Comparison of ENCODE assay signal across 33 cellular contexts in genomic region chr13:66425741-66426140, GRCh38.
DNase-seq lines count a peak whose midpoint lies in the region; ATAC-seq, FAIRE-seq and TF ChIP-seq lines count a peak whose summit lies in the region.
"Had no signal": no experiment of that assay in that cellular context is flagged by ENCODE, and none has a peak within 500 bp of the region (broad histone marks: within the 10 kb centered on the region; RNA-seq: fewer than 3 reads in every experiment).

No MANE protein-coding gene starts in this region.

- H3K9ac ChIP-seq in HepG2 (ENCODE audit: insufficient read depth, low read depth, low read length): no peak overlapping the region
- H3K9ac ChIP-seq: parathyroid adenoma had no signal

- TF ChIP-seq POLR2A in HepG2 (IDR thresholded peaks at IDR 0.05; ENCODE audit: insufficient read depth in 1 of 2, low read depth in 2 of 2, low read length in 2 of 2) (no peak), right lobe of liver (IDR thresholded peaks at IDR 0.05) (no peak)

- no peaks in the 10 kb centered on the region for H4K20me1 ChIP-seq in HepG2 (ENCODE audit: insufficient read depth, low read length)

- POLR2A ChIA-PET in HepG2 (lab: Yijun Ruan, JAX): no interaction called here

- no TSS peak for BruUV-seq in HepG2 (replicated peaks; lab: Mats Ljungman, UMichigan)

- WGBS in HepG2 (ENCODE audit: low lambda C conversion rate): 12% methylated on average over 3 of the region's 3 CpGs
- 58% methylated on average over 3 of the region's 3 CpGs for WGBS in right lobe of liver (ENCODE audit: insufficient coverage, low coverage, low lambda C conversion rate, missing lambda C conversion rate)
- WGBS in aorta, 2 donors: 45 to 48% methylated on average over 3 of the region's 3 CpGs

- H3K27ac ChIP-seq in HepG2 (ENCODE audit: extremely low read length, insufficient read depth, low read length) (no peak overlapping the region), right lobe of liver (no peak overlapping the region), aorta (ENCODE audit: low read depth in 1 of 2, low read length in 2 of 2) (no peak overlapping the region)
- H3K27ac ChIP-seq: ascending aorta, dorsolateral prefrontal cortex, heart left ventricle, lower lobe of right lung, parathyroid adenoma, right atrium auricular region, RWPE1 had no signal

- H3K27me3 ChIP-seq in HepG2 (ENCODE audit: control insufficient read depth in 1 of 2, insufficient read depth in 2 of 2, low read length in 2 of 2): no peaks in the 10 kb centered on the region
- no peaks in the 10 kb centered on the region for H3K27me3 ChIP-seq in right lobe of liver
- no peaks in the 10 kb centered on the region for H3K27me3 ChIP-seq in aorta (ENCODE audit: control insufficient read depth in 1 of 2, insufficient read depth in 2 of 2, low read length in 1 of 2)
- H3K27me3 ChIP-seq: ascending aorta, dorsolateral prefrontal cortex, heart left ventricle, right atrium auricular region had no signal

- no peak overlapping the region for H2AFZ ChIP-seq in HepG2 (ENCODE audit: low read length)
- H2AFZ ChIP-seq: parathyroid adenoma had no signal

- no peaks in the 10 kb centered on the region for H3K79me2 ChIP-seq in HepG2 (ENCODE audit: insufficient read depth, low read length)
- H3K79me2 ChIP-seq: parathyroid adenoma had no signal

- intact Hi-C loops in HepG2 (cut with micrococcal nuclease; ENCODE audit: unreplicated experiment) (no loop called here), right lobe of liver (cut with DNase I) (no loop called here), aorta (cut with DNase I) (no loop called here)

- in situ Hi-C loops in HepG2 (cut with HindIII; ENCODE audit: extremely low pct_ligation_motif_present, low pct_unique_long_range_greater_than_20kb): no loop called here

- TF ChIP-seq EP300 in HepG2 (IDR thresholded peaks at IDR 0.05; ENCODE audit: low read depth in 2 of 2, low read length in 2 of 2): no peak
- no peak for TF ChIP-seq EP300 in HepG2 (CRISPR knock-in tag; IDR thresholded peaks at IDR 0.05; ENCODE audit: borderline replicate concordance)

- no peak for DNase-seq in HepG2 (ENCODE audit: low spot score)
- DNase-seq in right lobe of liver: no peak
- DNase-seq in astrocyte of the hippocampus (ENCODE audit: low read depth, low spot score): peak; percentile 20
- peak; percentile 87 for DNase-seq in iris pigment epithelial cell (ENCODE audit: low read depth)
- DNase-seq in NCI-H446 treated with DMSO at 0.1 percent for 48 hours (lab: John Stamatoyannopoulos, UW): no peak
- DNase-seq in aorta: no peak
- DNase-seq in 8988T: no peak
- DNase-seq: activated CD4-positive, alpha-beta T cell treated with anti-CD3 and anti-CD28 coated beads for 36 hours; activated CD8-positive, alpha-beta T cell treated with anti-CD3 and anti-CD28 coated beads, Interleukin-2, amount 10 ng/mL, durations not matched to agents 7 days and 5 days; activated T-cell treated with anti-CD3 and anti-CD28 coated beads for 4 hours; cerebellar nuclear complex; dorsolateral prefrontal cortex; heart left ventricle; KG1; kidney glomerular epithelial cell; lower lobe of right lung; NCI-H1417 treated with DMSO at 0.1 percent for 48 hours; NCI-H2081; NCI-H82; stimulated activated CD4-positive, alpha-beta T cell treated with anti-CD3 and anti-CD28 coated beads, Interleukin-12 subunit alpha, Interleukin-12 subunit beta, amount 100 ng/mL, for 4 hours; stimulated activated CD4-positive, alpha-beta T cell treated with anti-CD3 and anti-CD28 coated beads, Interleukin-4, amount 100 ng/mL, for 4 hours; substantia nigra had no signal

- CTCF ChIA-PET in HepG2 (lab: Yijun Ruan, JAX; ENCODE audit: low intra/inter-chr PET ratio, low total read pairs): no interaction called here

- H3K36me3 ChIP-seq in HepG2 (replicated peaks in 1 of 2; ENCODE audit: control insufficient read depth in 1 of 2, insufficient read depth in 2 of 2, low read length in 2 of 2): no peaks in the 10 kb centered on the region
- no peaks in the 10 kb centered on the region for H3K36me3 ChIP-seq in right lobe of liver
- H3K36me3 ChIP-seq in aorta (ENCODE audit: control insufficient read depth in 1 of 2, insufficient read depth in 2 of 2, low read length in 1 of 2): no peaks in the 10 kb centered on the region
- H3K36me3 ChIP-seq: ascending aorta, heart left ventricle, lower lobe of right lung, right atrium auricular region had no signal

- FAIRE-seq in HepG2 (lab: Jason Lieb, UNC): no peak
- FAIRE-seq: A204.1, endothelial cell of umbilical vein, G401.6, H54 had no signal

- TF ChIP-seq CTCF in HepG2 (CRISPR knock-in tag; IDR thresholded peaks at IDR 0.05): no peak
- no peak for TF ChIP-seq CTCF in right lobe of liver (IDR thresholded peaks at IDR 0.05)

- no peak for TF ChIP-seq RAD21 in HepG2 (CRISPR knock-in tag; IDR thresholded peaks at IDR 0.05)

- ATAC-seq in HepG2: no peak
- ATAC-seq in right lobe of liver: no peak
- ATAC-seq in aorta (ENCODE audit: low FRiP score): no peak
- no peak for ATAC-seq in HG03460 (IDR thresholded peaks at IDR 0.05; ENCODE audit: unreplicated experiment)
- ATAC-seq: activated CD4-positive, alpha-beta T cell treated with anti-CD3 and anti-CD28 coated beads for 36 hours; activated CD8-positive, alpha-beta T cell treated with anti-CD3 and anti-CD28 coated beads, Interleukin-2, amount 10 ng/mL, durations not matched to agents 7 days and 5 days; activated naive CD4-positive, alpha-beta T cell treated with anti-CD3 and anti-CD28 coated beads, Interleukin-2, amount 50 U/mL, for 72 hours; heart left ventricle; lower lobe of right lung; stimulated activated memory B cell treated with anti-CD40 and anti-IgM and Interleukin-4, amounts not matched to agents 10 μg/mL and 1 μg/mL and 100 μg/mL, for 72 hours had no signal

- H3K9me3 ChIP-seq in HepG2 (ENCODE audit: low read length) (no peaks in the 10 kb centered on the region), right lobe of liver (no peaks in the 10 kb centered on the region), aorta (ENCODE audit: control insufficient read depth, low read length) (no peaks in the 10 kb centered on the region)
- H3K9me3 ChIP-seq: lower lobe of right lung, right atrium auricular region had no signal

- no peak overlapping the region for H3K4me3 ChIP-seq in HepG2 (replicated peaks in 1 of 3; ENCODE audit: insufficient read depth in 1 of 3, low read depth in 2 of 3, low read length in 3 of 3)
- H3K4me3 ChIP-seq in right lobe of liver: no peak overlapping the region
- no peak overlapping the region for H3K4me3 ChIP-seq in aorta (ENCODE audit: low read length in 2 of 2)
- H3K4me3 ChIP-seq: ascending aorta, dorsolateral prefrontal cortex, heart left ventricle, lower lobe of right lung, right atrium auricular region had no signal

- H3K4me2 ChIP-seq in HepG2 (ENCODE audit: low read depth, low read length): no peak overlapping the region

- no peaks in the 10 kb centered on the region for H3K4me1 ChIP-seq in HepG2 (ENCODE audit: insufficient read depth, low read length)
- no peaks in the 10 kb centered on the region for H3K4me1 ChIP-seq in right lobe of liver
- H3K4me1 ChIP-seq in aorta (ENCODE audit: control insufficient read depth in 1 of 2, insufficient read depth in 2 of 2, low read length in 2 of 2): no peaks in the 10 kb centered on the region
- H3K4me1 ChIP-seq: ascending aorta, lower lobe of right lung, parathyroid adenoma, right atrium auricular region had no signal

TF ChIP-seq in HepG2, 621 proteins besides CTCF, POLR2A, EP300 and RAD21:
- TF ChIP-seq TOE1 (CRISPR knock-in tag; IDR thresholded peaks at IDR 0.05) (no peak), ATF7 (IDR thresholded peaks at IDR 0.05) (peak; percentile 98), ATF7 (CRISPR knock-in tag; IDR thresholded peaks at IDR 0.05) (no peak), CREB1 (IDR thresholded peaks at IDR 0.05) (peak; percentile 89), CREB1 (CRISPR knock-in tag; IDR thresholded peaks at IDR 0.05) (no peak)
TF ChIP-seq in HepG2: peak in this region for 2.

Comparison
In these comparisons a context has a peak if more than half of its experiments do, and no peak if none do; other contexts are left out.
1. DNase-seq: peak in astrocyte of the hippocampus (single experiment) and iris pigment epithelial cell (single experiment); none in HepG2 (single experiment), right lobe of liver (0 of 3), NCI-H446 treated with DMSO at 0.1 percent for 48 hours (single experiment), aorta (0 of 2) and 8988T (single experiment).